Comparison of ENCODE assay signal across 28 cellular contexts in genomic region chr22:38402204-38402603, GRCh38. TPM values are rescaled to one million over a fixed set of nuclear protein-coding genes. Genes with fewer than 3 reads are reported as not detected.
"Had no signal": no experiment of that assay in that cellular context is flagged by ENCODE, and none has a peak within 500 bp of the region (broad histone marks: within the 10 kb centered on the region; RNA-seq: fewer than 3 reads in every experiment).

No MANE protein-coding gene starts in this region.

- H3K4me3 ChIP-seq: adrenal gland, ascending aorta, mucosa of descending colon, sigmoid colon, smooth muscle cell, stomach, transverse colon, vagina had no signal

- H3K9me3 ChIP-seq: adrenal gland, ascending aorta, mucosa of descending colon, sigmoid colon, stomach, transverse colon, vagina had no signal

- H3K27ac ChIP-seq: adrenal gland, ascending aorta, brain microvascular endothelial cell, sigmoid colon, stomach, transverse colon, vagina had no signal

- FAIRE-seq: frontal cortex had no signal

- DNase-seq: activated B cell treated with CpG ODN at 0.5 μM for 24 hours; activated CD4-positive, alpha-beta T cell treated with anti-CD3 and anti-CD28 coated beads for 36 hours; activated CD4-positive, alpha-beta T cell treated with anti-CD3 and anti-CD28 coated beads, Interleukin-2, amount 50 U/mL, for 4 hours; activated CD8-positive, alpha-beta memory T cell treated with anti-CD3 and anti-CD28 coated beads for 24 hours; activated CD8-positive, alpha-beta memory T cell treated with anti-CD3 and anti-CD28 coated beads, Interleukin-2, amount 50 U/mL, for 4 hours; activated naive CD4-positive, alpha-beta T cell; activated T-cell treated with anti-CD3 and anti-CD28 coated beads, Interleukin-2, amount 50 U/mL, for 24 hours; brain microvascular endothelial cell; caudate nucleus; effector CD8-positive, alpha-beta T cell; glutamatergic neuron; hippocampal formation; mucosa of descending colon; nephron progenitor cell; nucleus accumbens; retina; sigmoid colon; stimulated activated CD4-positive, alpha-beta T cell treated with anti-CD3 and anti-CD28 coated beads, Interleukin-15, amount 100 ng/mL, for 24 hours; stomach; T1000; transverse colon had no signal

- H3K4me2 ChIP-seq: smooth muscle cell had no signal

- H3K36me3 ChIP-seq: adrenal gland, ascending aorta, brain microvascular endothelial cell, sigmoid colon, stomach, transverse colon, vagina had no signal

- H3K27me3 ChIP-seq: adrenal gland, ascending aorta, brain microvascular endothelial cell, sigmoid colon, transverse colon, vagina had no signal

RNA-seq across cellular contexts. Expression of gene KCNJ4, which starts 52.8 kb away (rescaled TPM):
- total RNA-seq: activated B cell treated with CpG ODN at 0.5 μM for 24 hours; activated CD4-positive, alpha-beta T cell treated with anti-CD3 and anti-CD28 coated beads for 36 hours; activated T-helper 2 cell treated with anti-CD3 and anti-CD28 coated beads, Interferon-gamma antibody, Interleukin-2, Interleukin-4, amounts not matched to agents 10 μg/mL and 5 μg/mL and 100 μg/mL, durations not matched to agents 14 hours and 24 hours and 36 hours; ascending aorta; esophagus mucosa; mucosa of descending colon; sigmoid colon; smooth muscle cell; stomach; transverse colon; vagina had no signal
